Comparison of ENCODE assay signal across 13 cellular contexts in genomic region chr9:89666950-89667349, GRCh38.
"Had no signal": no experiment of that assay in that cellular context is flagged by ENCODE, and none has a peak within 500 bp of the region (broad histone marks: within the 10 kb centered on the region; RNA-seq: fewer than 3 reads in every experiment).

No MANE protein-coding gene starts in this region.

- H3K27ac Mint-ChIP-seq: activated CD4-positive, alpha-beta T cell treated with anti-CD3 and anti-CD28 coated beads, Interleukin-2, amount 10 ng/mL, durations not matched to agents 7 days and 5 days; memory B cell; naive thymus-derived CD4-positive, alpha-beta T cell; stimulated activated memory B cell treated with anti-CD40 and anti-IgM and Interleukin-4, amounts not matched to agents 10 μg/mL and 1 μg/mL and 100 μg/mL, for 72 hours had no signal

- H3K4me3 ChIP-seq: gastrocnemius medialis, mucosa of descending colon had no signal

- DNase-seq: activated CD4-positive, alpha-beta T cell treated with anti-CD3 and anti-CD28 coated beads, Interleukin-2, amount 10 ng/mL, durations not matched to agents 7 days and 5 days; activated CD8-positive, alpha-beta memory T cell treated with anti-CD3 and anti-CD28 coated beads for 24 hours; activated naive CD4-positive, alpha-beta T cell; anterior cingulate cortex; erythroblast; gastrocnemius medialis; left cardiac atrium; naive thymus-derived CD4-positive, alpha-beta T cell; retina; stimulated activated CD4-positive, alpha-beta T cell treated with anti-CD3 and anti-CD28 coated beads, Interleukin-2, amount 100 ng/mL, for 48 hours had no signal

- H3K27me3 ChIP-seq: gastrocnemius medialis had no signal

- H3K4me1 Mint-ChIP-seq: memory B cell; stimulated activated memory B cell treated with anti-CD40 and anti-IgM and Interleukin-4, amounts not matched to agents 10 μg/mL and 1 μg/mL and 100 μg/mL, for 72 hours had no signal

- H3K36me3 ChIP-seq: gastrocnemius medialis had no signal

- H3K4me3 Mint-ChIP-seq: activated CD4-positive, alpha-beta T cell treated with anti-CD3 and anti-CD28 coated beads, Interleukin-2, amount 10 ng/mL, durations not matched to agents 7 days and 5 days; memory B cell; naive thymus-derived CD4-positive, alpha-beta T cell; stimulated activated memory B cell treated with anti-CD40 and anti-IgM and Interleukin-4, amounts not matched to agents 10 μg/mL and 1 μg/mL and 100 μg/mL, for 72 hours had no signal

- ATAC-seq: naive thymus-derived CD4-positive, alpha-beta T cell; stimulated activated memory B cell treated with anti-CD40 and anti-IgM and Interleukin-4, amounts not matched to agents 10 μg/mL and 1 μg/mL and 100 μg/mL, for 72 hours had no signal

- H3K9me3 ChIP-seq: gastrocnemius medialis, mucosa of descending colon had no signal

- H3K36me3 Mint-ChIP-seq: stimulated activated memory B cell treated with anti-CD40 and anti-IgM and Interleukin-4, amounts not matched to agents 10 μg/mL and 1 μg/mL and 100 μg/mL, for 72 hours had no signal
